ENCODE assay signal across 14 cellular contexts in the genomic region with DNA sequence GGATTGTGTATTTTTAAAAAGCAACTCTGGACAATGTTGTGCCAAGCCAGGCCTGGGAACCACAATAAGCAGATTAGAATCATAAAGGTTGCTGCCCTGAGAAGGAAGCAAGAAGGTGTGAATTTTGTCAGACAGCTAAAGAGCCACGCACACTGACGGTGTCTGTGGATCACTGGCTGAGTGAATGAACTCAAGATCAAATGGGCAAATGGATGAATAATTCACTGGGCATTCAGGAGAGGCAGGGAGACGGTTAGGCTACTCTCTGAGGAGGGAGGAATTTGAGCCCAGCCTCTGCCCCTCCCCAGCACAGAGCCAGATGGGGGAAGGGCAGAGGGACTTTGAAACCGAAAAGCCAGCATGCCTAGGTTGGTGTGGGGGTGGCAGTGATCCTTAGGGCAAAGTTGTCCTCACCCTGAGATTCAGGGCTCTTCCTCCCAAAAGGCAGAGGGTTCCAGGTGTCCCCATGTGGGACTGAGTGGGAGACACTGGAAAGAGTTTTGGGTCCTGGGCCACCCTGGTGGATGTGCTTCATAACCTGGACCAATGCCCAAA. TPM values are rescaled to one million over a fixed set of nuclear protein-coding genes. Genes with fewer than 3 reads are reported as not detected.
DNase-seq lines count a peak whose midpoint lies in the region; ATAC-seq and TF ChIP-seq lines count a peak whose summit lies in the region.
"Had no signal": no experiment of that assay in that cellular context is flagged by ENCODE, and none has a peak within 500 bp of the region (broad histone marks: within the 10 kb centered on the region; RNA-seq: fewer than 3 reads in every experiment).

No MANE protein-coding gene starts in this region.

- TF ChIP-seq CTCF in WERI-Rb-1 (IDR thresholded peaks at IDR 0.05; ENCODE audit: low read depth, low read length) = no peak
- no peak for TF ChIP-seq CTCF in transverse colon (IDR thresholded peaks at IDR 0.05)

- peaks cover 34 to 55% (median 51%) of the 10 kb centered on the region in 4 donors for H3K4me1 ChIP-seq in transverse colon

- 40 to 43% methylated on average over 2 to 4 of the region's 4 CpGs for WGBS in transverse colon (ENCODE audit: low coverage in 1 of 2), 2 donors

- intact Hi-C loops in transverse colon (cut with DNase I; ENCODE audit: low total_unique reads) = no loop called here

- DNase-seq in NCI-H82 (lab: John Stamatoyannopoulos, UW) = peak; percentile 46
- no peak for DNase-seq in NCI-H82 treated with DMSO at 0.1 percent for 48 hours (lab: John Stamatoyannopoulos, UW; ENCODE audit: unreplicated experiment)
- DNase-seq in WERI-Rb-1 = no peak
- peak; percentile 47 for DNase-seq in kidney glomerular epithelial cell (lab: John Stamatoyannopoulos, UW)
- peak; percentile 71 for DNase-seq in transverse colon
- no peak for DNase-seq in NCI-H510A treated with DMSO at 0.1 percent for 48 hours (lab: John Stamatoyannopoulos, UW)
- DNase-seq in KG1 (lab: John Stamatoyannopoulos, UW) = no peak
- DNase-seq: activated CD4-positive, CD25-positive, alpha-beta regulatory T cell had no signal

- peak; percentile 41 for TF ChIP-seq EP300 in transverse colon (IDR thresholded peaks at IDR 0.05; ENCODE audit: low read depth)

- ATAC-seq in HG03378 (IDR thresholded peaks at IDR 0.05; ENCODE audit: unreplicated experiment) = no peak
- ATAC-seq: Right ventricle myocardium inferior had no signal

- H3K27me3 ChIP-seq in WERI-Rb-1 (ENCODE audit: insufficient read depth, low read depth, severe bottlenecking) (no peaks in the 10 kb centered on the region), transverse colon (peaks cover 21% of the 10 kb centered on the region)

- no peaks in the 10 kb centered on the region for H3K9me3 ChIP-seq in WERI-Rb-1 (ENCODE audit: severe bottlenecking)
- no peaks in the 10 kb centered on the region for H3K9me3 ChIP-seq in transverse colon

- H3K36me3 ChIP-seq in WERI-Rb-1 (no peaks in the 10 kb centered on the region), transverse colon (no peaks in the 10 kb centered on the region)

- in situ Hi-C loops in transverse colon (cut with MboI; ENCODE audit: low pct_ligation_motif_present in 1 of 4, low pct_unique_long_range_greater_than_20kb in 1 of 4, low sequenced_read_pairs in 3 of 4) = no loop called here

- H3K4me3 ChIP-seq in WERI-Rb-1 (ENCODE audit: low read depth, low read length) = no peak overlapping the region
- H3K4me3 ChIP-seq in transverse colon = no peak overlapping the region

- H3K27ac ChIP-seq in WERI-Rb-1 = peak overlapping the region; percentile 80
- peak overlapping the region; percentile 85 to 89 (median 87) for H3K27ac ChIP-seq in transverse colon
- H3K27ac ChIP-seq: 22Rv1 had no signal

- peak; percentile 17 for TF ChIP-seq POLR2A in transverse colon (IDR thresholded peaks at IDR 0.05)

RNA-seq across cellular contexts. Expression of a gene that starts 19.5 kb away (rescaled TPM):
- total RNA-seq in transverse colon = not detected
- total RNA-seq: activated T-helper 1 cell treated with anti-CD3 and anti-CD28 coated beads, Interleukin-12 subunit alpha, Interleukin-12 subunit beta, Interleukin-2, Interleukin-4 antibody, amounts not matched to agents 30 ng/mL and 10 ng/mL and 1 ng/mL, durations not matched to agents 14 hours and 24 hours and 36 hours; lung microvascular endothelial cell; Right ventricle myocardium inferior; skeletal muscle tissue had no signal

RNA-seq across cellular contexts. Expression of a gene that starts 30.0 kb away (rescaled TPM):
- 1 to 10 TPM in 1 of 4 donors, under 1 TPM in 1, not detected in 2; 0.82 to 1.4 TPM for total RNA-seq in transverse colon
- total RNA-seq: activated T-helper 1 cell treated with anti-CD3 and anti-CD28 coated beads, Interleukin-12 subunit alpha, Interleukin-12 subunit beta, Interleukin-2, Interleukin-4 antibody, amounts not matched to agents 30 ng/mL and 10 ng/mL and 1 ng/mL, durations not matched to agents 14 hours and 24 hours and 36 hours; lung microvascular endothelial cell had no signal

RNA-seq across cellular contexts. Expression of a gene that starts 35.3 kb away (rescaled TPM):
- 1 to 10 TPM in 1 of 4 donors, under 1 TPM in 3; 0.20 to 1.1 (median 0.36) TPM for total RNA-seq in transverse colon
- total RNA-seq: skeletal muscle tissue had no signal

RNA-seq across cellular contexts. Expression of a gene that starts 49.3 kb away (rescaled TPM):
- total RNA-seq in transverse colon = 100 to 1,000 TPM in 3 of 4 donors, 10 to 100 TPM in 1; 16.1 to 367 (median 128) TPM

Comparison
In these comparisons a context has a peak if more than half of its experiments do, and no peak if none do; other contexts are left out.
1. DNase-seq: peak in NCI-H82 (single experiment), kidney glomerular epithelial cell (single experiment) and transverse colon (single experiment); none in NCI-H82 treated with DMSO at 0.1 percent for 48 hours (single experiment), WERI-Rb-1 (single experiment), NCI-H510A treated with DMSO at 0.1 percent for 48 hours (single experiment) and KG1 (single experiment).